1 cellular context compared by ENCODE assay signal in the genomic region with DNA sequence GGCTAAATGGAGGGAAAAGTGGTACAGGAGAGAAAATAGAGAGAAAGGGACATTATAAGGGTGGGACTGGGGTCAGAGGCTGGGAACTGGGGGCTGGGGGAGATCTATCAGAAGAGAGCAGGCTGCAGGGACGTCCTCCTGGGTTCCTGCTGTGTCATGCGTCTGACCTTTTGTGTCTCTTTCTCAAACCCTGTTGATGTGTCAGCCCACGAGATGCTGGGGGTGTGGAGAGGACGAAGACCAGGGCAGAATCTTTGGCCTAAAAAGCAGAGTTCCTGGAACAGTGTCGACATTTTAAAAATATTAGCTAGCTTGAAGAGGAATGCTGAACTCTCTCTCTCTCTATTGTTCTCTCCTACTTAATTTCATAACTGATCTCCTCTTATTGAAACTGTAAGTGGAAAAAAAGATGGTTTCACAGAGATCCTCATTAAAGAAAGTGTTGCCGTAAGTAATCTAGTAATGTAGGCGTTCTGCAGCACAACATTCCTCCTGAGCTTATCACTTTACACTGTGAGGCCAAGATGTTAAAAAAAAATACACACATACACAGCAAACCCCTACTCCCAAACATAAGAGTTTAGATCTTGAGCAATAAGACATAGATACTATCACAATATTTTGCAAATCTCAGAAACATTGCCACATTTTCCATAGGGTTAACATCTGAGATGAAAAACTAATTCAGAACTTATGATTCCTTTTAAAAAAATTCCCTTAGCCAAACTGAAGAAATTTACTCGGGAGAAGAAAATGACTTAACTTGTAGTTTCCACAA.
TF ChIP-seq lines count a peak whose summit lies in the region.

No MANE protein-coding gene starts in this region.

TF ChIP-seq in K562, 482 proteins besides CTCF, POLR2A, EP300 and RAD21 (continued from another document):
- TF ChIP-seq, protein P1, sequence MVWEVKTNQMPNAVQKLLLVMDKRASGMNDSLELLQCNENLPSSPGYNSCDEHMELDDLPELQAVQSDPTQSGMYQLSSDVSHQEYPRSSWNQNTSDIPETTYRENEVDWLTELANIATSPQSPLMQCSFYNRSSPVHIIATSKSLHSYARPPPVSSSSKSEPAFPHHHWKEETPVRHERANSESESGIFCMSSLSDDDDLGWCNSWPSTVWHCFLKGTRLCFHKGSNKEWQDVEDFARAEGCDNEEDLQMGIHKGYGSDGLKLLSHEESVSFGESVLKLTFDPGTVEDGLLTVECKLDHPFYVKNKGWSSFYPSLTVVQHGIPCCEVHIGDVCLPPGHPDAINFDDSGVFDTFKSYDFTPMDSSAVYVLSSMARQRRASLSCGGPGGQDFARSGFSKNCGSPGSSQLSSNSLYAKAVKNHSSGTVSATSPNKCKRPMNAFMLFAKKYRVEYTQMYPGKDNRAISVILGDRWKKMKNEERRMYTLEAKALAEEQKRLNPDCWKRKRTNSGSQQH (CRISPR knock-in tag; IDR thresholded peaks at IDR 0.05): no peak
- TF ChIP-seq ZNF561 (CRISPR knock-in tag; conservative IDR thresholded peaks at IDR 0.05) (no peak), NCOR1 (IDR thresholded peaks at IDR 0.05) (peak; percentile 66; the same call in 1 of the 2 replicates), MAZ (CRISPR knock-in tag; conservative IDR thresholded peaks at IDR 0.05 in 1 of 2, IDR thresholded peaks at IDR 0.05 in 1 of 2) (peak in 1 of 2 experiments; percentile 37; a peak in 2 of 4 replicates), NR2C2 (CRISPR knock-in tag; IDR thresholded peaks at IDR 0.05) (no peak), NR2C2 (tag; IDR thresholded peaks at IDR 0.05) (peak; percentile 88), ELF1 (tag; IDR thresholded peaks at IDR 0.05) (no peak; the same call in 1 of the 2 replicates), MTA2 (IDR thresholded peaks at IDR 0.05; ENCODE audit: low read depth) (peak; percentile 23; the same call in 1 of the 2 replicates), ZNF785 (CRISPR knock-in tag; IDR thresholded peaks at IDR 0.05) (no peak), MAFF (IDR thresholded peaks at IDR 0.05; ENCODE audit: low read length) (peak; percentile 68), CC2D1A (IDR thresholded peaks at IDR 0.05) (no peak), SMC3 (conservative IDR thresholded peaks at IDR 0.05; ENCODE audit: insufficient read depth, low read depth, low read length) (no peak), U2AF2 (optimal IDR thresholded peaks at IDR 0.05; ENCODE audit: low read depth, low read length) (no peak), MCM2 (IDR thresholded peaks at IDR 0.05; ENCODE audit: low read depth) (no peak), NFIX (CRISPR knock-in tag; IDR thresholded peaks at IDR 0.05; ENCODE audit: low read depth) (no peak), SMARCA5 (IDR thresholded peaks at IDR 0.05) (no peak; the same call in 1 of the 2 replicates), SP1 (CRISPR knock-in tag; IDR thresholded peaks at IDR 0.05) (no peak), KLF10 (CRISPR knock-in tag; IDR thresholded peaks at IDR 0.05) (no peak), FOXK2 (conservative IDR thresholded peaks at IDR 0.05 in 1 of 2, IDR thresholded peaks at IDR 0.05 in 1 of 2; ENCODE audit: low read depth in 2 of 2) (peak; percentile 76 to 79; a peak in 3 of 4 replicates), IFI16 (CRISPR knock-in tag; IDR thresholded peaks at IDR 0.05) (no peak), CBFA2T2 (conservative IDR thresholded peaks at IDR 0.05) (peak; percentile 63), TAL1 (IDR thresholded peaks at IDR 0.05) (peak; percentile 38; the same call in 1 of the 2 replicates), ZSCAN32 (CRISPR knock-in tag; IDR thresholded peaks at IDR 0.05) (no peak), PTTG1 (tag; IDR thresholded peaks at IDR 0.05; ENCODE audit: low read depth) (0 out of 2 replicates have a peak, but pooled peaks have one; percentile 11), ZNF696 (CRISPR knock-in tag; conservative IDR thresholded peaks at IDR 0.05) (no peak), ZSCAN29 (IDR thresholded peaks at IDR 0.05) (no peak), ZNF212 (CRISPR knock-in tag; IDR thresholded peaks at IDR 0.05) (no peak), HIVEP1 (CRISPR knock-in tag; IDR thresholded peaks at IDR 0.05) (no peak), NR4A1 (CRISPR knock-in tag; IDR thresholded peaks at IDR 0.05) (no peak), NR4A1 (tag; IDR thresholded peaks at IDR 0.05) (peak; percentile 68; the same call in 1 of the 2 replicates), SIN3B (IDR thresholded peaks at IDR 0.05; ENCODE audit: low read depth) (no peak)
- TF ChIP-seq, protein P2, sequence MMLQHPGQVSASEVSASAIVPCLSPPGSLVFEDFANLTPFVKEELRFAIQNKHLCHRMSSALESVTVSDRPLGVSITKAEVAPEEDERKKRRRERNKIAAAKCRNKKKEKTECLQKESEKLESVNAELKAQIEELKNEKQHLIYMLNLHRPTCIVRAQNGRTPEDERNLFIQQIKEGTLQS (IDR thresholded peaks at IDR 0.05): no peak; the same call in 1 of the 2 replicates
- TF ChIP-seq, protein P2 (CRISPR knock-in tag; conservative IDR thresholded peaks at IDR 0.05): no peak
- TF ChIP-seq, protein P3, sequence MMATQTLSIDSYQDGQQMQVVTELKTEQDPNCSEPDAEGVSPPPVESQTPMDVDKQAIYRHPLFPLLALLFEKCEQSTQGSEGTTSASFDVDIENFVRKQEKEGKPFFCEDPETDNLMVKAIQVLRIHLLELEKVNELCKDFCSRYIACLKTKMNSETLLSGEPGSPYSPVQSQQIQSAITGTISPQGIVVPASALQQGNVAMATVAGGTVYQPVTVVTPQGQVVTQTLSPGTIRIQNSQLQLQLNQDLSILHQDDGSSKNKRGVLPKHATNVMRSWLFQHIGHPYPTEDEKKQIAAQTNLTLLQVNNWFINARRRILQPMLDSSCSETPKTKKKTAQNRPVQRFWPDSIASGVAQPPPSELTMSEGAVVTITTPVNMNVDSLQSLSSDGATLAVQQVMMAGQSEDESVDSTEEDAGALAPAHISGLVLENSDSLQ (IDR thresholded peaks at IDR 0.05): peak; percentile 65; the same call in 1 of the 2 replicates
- TF ChIP-seq, protein P4, sequence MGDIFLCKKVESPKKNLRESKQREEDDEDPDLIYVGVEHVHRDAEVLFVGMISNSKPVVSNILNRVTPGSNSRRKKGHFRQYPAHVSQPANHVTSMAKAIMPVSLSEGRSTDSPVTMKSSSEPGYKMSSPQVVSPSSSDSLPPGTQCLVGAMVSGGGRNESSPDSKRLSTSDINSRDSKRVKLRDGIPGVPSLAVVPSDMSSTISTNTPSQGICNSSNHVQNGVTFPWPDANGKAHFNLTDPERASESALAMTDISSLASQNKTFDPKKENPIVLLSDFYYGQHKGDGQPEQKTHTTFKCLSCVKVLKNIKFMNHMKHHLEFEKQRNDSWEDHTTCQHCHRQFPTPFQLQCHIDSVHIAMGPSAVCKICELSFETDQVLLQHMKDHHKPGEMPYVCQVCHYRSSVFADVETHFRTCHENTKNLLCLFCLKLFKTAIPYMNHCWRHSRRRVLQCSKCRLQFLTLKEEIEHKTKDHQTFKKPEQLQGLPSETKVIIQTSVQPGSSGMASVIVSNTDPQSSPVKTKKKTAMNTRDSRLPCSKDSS (IDR thresholded peaks at IDR 0.05; ENCODE audit: low read depth, partially characterized antibody): no peak
- TF ChIP-seq, protein P5, sequence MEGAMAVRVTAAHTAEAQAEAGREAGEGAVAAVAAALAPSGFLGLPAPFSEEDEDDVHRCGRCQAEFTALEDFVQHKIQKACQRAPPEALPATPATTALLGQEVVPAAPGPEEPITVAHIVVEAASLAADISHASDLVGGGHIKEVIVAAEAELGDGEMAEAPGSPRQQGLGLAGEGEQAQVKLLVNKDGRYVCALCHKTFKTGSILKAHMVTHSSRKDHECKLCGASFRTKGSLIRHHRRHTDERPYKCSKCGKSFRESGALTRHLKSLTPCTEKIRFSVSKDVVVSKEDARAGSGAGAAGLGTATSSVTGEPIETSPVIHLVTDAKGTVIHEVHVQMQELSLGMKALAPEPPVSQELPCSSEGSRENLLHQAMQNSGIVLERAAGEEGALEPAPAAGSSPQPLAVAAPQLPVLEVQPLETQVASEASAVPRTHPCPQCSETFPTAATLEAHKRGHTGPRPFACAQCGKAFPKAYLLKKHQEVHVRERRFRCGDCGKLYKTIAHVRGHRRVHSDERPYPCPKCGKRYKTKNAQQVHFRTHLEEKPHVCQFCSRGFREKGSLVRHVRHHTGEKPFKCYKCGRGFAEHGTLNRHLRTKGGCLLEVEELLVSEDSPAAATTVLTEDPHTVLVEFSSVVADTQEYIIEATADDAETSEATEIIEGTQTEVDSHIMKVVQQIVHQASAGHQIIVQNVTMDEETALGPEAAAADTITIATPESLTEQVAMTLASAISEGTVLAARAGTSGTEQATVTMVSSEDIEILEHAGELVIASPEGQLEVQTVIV (CRISPR knock-in tag; IDR thresholded peaks at IDR 0.05; ENCODE audit: borderline replicate concordance): no peak
- TF ChIP-seq, protein P6, sequence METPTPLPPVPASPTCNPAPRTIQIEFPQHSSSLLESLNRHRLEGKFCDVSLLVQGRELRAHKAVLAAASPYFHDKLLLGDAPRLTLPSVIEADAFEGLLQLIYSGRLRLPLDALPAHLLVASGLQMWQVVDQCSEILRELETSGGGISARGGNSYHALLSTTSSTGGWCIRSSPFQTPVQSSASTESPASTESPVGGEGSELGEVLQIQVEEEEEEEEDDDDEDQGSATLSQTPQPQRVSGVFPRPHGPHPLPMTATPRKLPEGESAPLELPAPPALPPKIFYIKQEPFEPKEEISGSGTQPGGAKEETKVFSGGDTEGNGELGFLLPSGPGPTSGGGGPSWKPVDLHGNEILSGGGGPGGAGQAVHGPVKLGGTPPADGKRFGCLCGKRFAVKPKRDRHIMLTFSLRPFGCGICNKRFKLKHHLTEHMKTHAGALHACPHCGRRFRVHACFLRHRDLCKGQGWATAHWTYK (CRISPR knock-in tag; IDR thresholded peaks at IDR 0.05): peak; percentile 61; the same call in 1 of the 2 replicates
- TF ChIP-seq, protein P7, sequence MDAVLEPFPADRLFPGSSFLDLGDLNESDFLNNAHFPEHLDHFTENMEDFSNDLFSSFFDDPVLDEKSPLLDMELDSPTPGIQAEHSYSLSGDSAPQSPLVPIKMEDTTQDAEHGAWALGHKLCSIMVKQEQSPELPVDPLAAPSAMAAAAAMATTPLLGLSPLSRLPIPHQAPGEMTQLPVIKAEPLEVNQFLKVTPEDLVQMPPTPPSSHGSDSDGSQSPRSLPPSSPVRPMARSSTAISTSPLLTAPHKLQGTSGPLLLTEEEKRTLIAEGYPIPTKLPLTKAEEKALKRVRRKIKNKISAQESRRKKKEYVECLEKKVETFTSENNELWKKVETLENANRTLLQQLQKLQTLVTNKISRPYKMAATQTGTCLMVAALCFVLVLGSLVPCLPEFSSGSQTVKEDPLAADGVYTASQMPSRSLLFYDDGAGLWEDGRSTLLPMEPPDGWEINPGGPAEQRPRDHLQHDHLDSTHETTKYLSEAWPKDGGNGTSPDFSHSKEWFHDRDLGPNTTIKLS (IDR thresholded peaks at IDR 0.05; ENCODE audit: borderline replicate concordance, low read depth): no peak
